In the genomic region with DNA sequence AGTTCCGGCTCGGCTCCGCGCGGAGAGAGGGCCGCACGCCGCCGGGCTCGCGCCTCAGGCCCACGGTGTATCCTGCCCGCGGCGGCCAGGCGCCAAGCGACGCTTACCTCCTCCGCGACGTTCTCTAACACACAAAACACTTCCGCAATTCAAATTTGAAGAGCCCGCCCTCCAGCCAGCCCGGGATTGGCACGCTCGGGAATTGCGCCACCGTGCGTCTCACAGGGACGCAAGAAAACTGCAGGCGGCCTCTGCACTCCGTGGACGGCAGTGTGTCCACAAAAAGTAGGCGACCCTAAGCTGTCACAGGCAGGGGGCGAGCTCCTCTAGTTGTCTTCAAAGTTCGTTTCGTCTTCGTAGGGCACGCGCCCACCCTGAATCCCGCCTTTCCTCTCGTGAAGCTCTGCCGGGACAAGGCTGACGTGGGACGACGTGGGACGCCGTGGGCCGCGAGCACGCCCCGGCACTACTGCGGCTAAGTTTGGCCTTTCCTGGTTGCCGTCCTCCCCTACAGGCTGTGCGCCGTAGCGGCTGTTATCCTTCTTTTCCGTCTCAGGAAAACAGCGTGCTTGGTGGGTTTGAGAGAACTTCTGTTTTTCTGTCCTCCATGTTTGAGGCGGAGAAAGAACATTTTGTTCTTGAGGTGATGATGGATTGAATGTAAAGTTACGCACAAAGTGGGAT, we compare ENCODE assay signal across 8 cellular contexts. TPM values are rescaled to one million over a fixed set of nuclear protein-coding genes. Genes with fewer than 3 reads are reported as not detected.
DNase-seq lines count a peak whose midpoint lies in the region; ATAC-seq and TF ChIP-seq lines count a peak whose summit lies in the region.

A gene (minus strand): TSS at position 133 of the 684 bp plus-strand sequence. CDS start 5,916 bp downstream, outside the sequence.

- H3K9me3 Mint-ChIP-seq in activated T-cell treated with anti-CD3 and anti-CD28 coated beads, Interleukin-2, amount 50 U/mL, for 24 hours, result peaks cover 13% of the 10 kb centered on the region

- H3K27ac ChIP-seq in esophagus (ENCODE audit: low read depth in 2 of 2, low read length in 1 of 2), result peak within 1 kb of the TSS; percentile 81 to 97

- peak within 1 kb of the TSS; percentile 96 for H3K27ac Mint-ChIP-seq in activated T-cell treated with anti-CD3 and anti-CD28 coated beads, Interleukin-2, amount 50 U/mL, for 24 hours

- peaks cover 22% of the 10 kb centered on the region for H3K4me1 Mint-ChIP-seq in activated T-cell treated with anti-CD3 and anti-CD28 coated beads, Interleukin-2, amount 50 U/mL, for 24 hours (ENCODE audit: low read depth)

- H3K36me3 ChIP-seq in esophagus (ENCODE audit: control insufficient read depth in 2 of 2, insufficient read depth in 2 of 2, low read length in 1 of 2), result no peaks in the 10 kb centered on the region
- H3K36me3 ChIP-seq in mucosa of stomach (ENCODE audit: control insufficient read depth, insufficient read depth, low read length), result no peaks in the 10 kb centered on the region

- H3K36me3 Mint-ChIP-seq in activated T-cell treated with anti-CD3 and anti-CD28 coated beads, Interleukin-2, amount 50 U/mL, for 24 hours (ENCODE audit: low read depth), result peaks cover 25% of the 10 kb centered on the region

- peak within 1 kb of the TSS; percentile 76 for H3K9ac ChIP-seq in mucosa of stomach (ENCODE audit: low read length)

- peaks cover 0 to 5% of the 10 kb centered on the region in 2 donors for H3K4me1 ChIP-seq in esophagus (ENCODE audit: control insufficient read depth in 2 of 2, insufficient read depth in 2 of 2, low read length in 1 of 2)
- no peaks in the 10 kb centered on the region for H3K4me1 ChIP-seq in mucosa of stomach (ENCODE audit: control insufficient read depth, insufficient read depth, low read length)

- ATAC-seq in GM21723 (IDR thresholded peaks at IDR 0.05; ENCODE audit: unreplicated experiment), result peak; percentile 86

- peak; percentile 89 for DNase-seq in DMS79 treated with DMSO at 0.1 percent for 48 hours (lab: John Stamatoyannopoulos, UW)
- peak; percentile 95 for DNase-seq in KG1 (lab: John Stamatoyannopoulos, UW)
- peak; percentile 94 for DNase-seq in activated T-cell treated with anti-CD3 and anti-CD28 coated beads, Interleukin-2, amount 50 U/mL, for 24 hours
- DNase-seq in stimulated activated CD8-positive, alpha-beta memory T cell treated with anti-CD3 and anti-CD28 coated beads, Interleukin-7, amount 100 ng/mL, for 1 hour (ENCODE audit: low read depth in 2 of 2), result peak; percentile 85 to 87

- H3K4me3 Mint-ChIP-seq in activated T-cell treated with anti-CD3 and anti-CD28 coated beads, Interleukin-2, amount 50 U/mL, for 24 hours, result peak within 1 kb of the TSS; percentile 88

- 1% methylated on average over 61 of the region's 61 CpGs for WGBS in esophagus, 2 donors

- no peaks in the 10 kb centered on the region for H3K27me3 ChIP-seq in esophagus (ENCODE audit: control insufficient read depth in 1 of 2, insufficient read depth in 2 of 2, low read length in 2 of 2)
- H3K27me3 ChIP-seq in mucosa of stomach (ENCODE audit: control insufficient read depth, insufficient read depth, low read length), result no peaks in the 10 kb centered on the region

- no peaks in the 10 kb centered on the region for H3K27me3 Mint-ChIP-seq in activated T-cell treated with anti-CD3 and anti-CD28 coated beads, Interleukin-2, amount 50 U/mL, for 24 hours

- peak within 1 kb of the TSS; percentile 78 to 95 for H3K4me3 ChIP-seq in esophagus (ENCODE audit: low read depth in 1 of 2, low read length in 2 of 2)
- H3K4me3 ChIP-seq in mucosa of stomach (ENCODE audit: low read length), result peak within 1 kb of the TSS; percentile 76

- H3K9me3 ChIP-seq in esophagus (ENCODE audit: control insufficient read depth in 2 of 2, insufficient read depth in 1 of 2, low read depth in 1 of 2, low read length in 1 of 2) (no peaks in the 10 kb centered on the region), mucosa of stomach (ENCODE audit: control insufficient read depth, low read length) (no peaks in the 10 kb centered on the region)

TF ChIP-seq in PFSK-1, 5 proteins besides CTCF, POLR2A, EP300 and RAD21:
- TF ChIP-seq POLR2AphosphoS5 (IDR thresholded peaks at IDR 0.05; ENCODE audit: low read depth, low read length) (0 out of 2 replicates have a peak, but pooled peaks have one; percentile 44), SIN3A (IDR thresholded peaks at IDR 0.05; ENCODE audit: borderline replicate concordance, insufficient read depth, low read length) (no peak), FOXP2 (optimal IDR thresholded peaks at IDR 0.05; ENCODE audit: borderline replicate concordance, extremely low read depth, extremely low read length, insufficient read depth) (peak; percentile 15), TAF1 (IDR thresholded peaks at IDR 0.05; ENCODE audit: borderline replicate concordance, insufficient read depth, low read length) (peak; percentile 15; the same call in 1 of the 2 replicates)
- TF ChIP-seq, protein P1, sequence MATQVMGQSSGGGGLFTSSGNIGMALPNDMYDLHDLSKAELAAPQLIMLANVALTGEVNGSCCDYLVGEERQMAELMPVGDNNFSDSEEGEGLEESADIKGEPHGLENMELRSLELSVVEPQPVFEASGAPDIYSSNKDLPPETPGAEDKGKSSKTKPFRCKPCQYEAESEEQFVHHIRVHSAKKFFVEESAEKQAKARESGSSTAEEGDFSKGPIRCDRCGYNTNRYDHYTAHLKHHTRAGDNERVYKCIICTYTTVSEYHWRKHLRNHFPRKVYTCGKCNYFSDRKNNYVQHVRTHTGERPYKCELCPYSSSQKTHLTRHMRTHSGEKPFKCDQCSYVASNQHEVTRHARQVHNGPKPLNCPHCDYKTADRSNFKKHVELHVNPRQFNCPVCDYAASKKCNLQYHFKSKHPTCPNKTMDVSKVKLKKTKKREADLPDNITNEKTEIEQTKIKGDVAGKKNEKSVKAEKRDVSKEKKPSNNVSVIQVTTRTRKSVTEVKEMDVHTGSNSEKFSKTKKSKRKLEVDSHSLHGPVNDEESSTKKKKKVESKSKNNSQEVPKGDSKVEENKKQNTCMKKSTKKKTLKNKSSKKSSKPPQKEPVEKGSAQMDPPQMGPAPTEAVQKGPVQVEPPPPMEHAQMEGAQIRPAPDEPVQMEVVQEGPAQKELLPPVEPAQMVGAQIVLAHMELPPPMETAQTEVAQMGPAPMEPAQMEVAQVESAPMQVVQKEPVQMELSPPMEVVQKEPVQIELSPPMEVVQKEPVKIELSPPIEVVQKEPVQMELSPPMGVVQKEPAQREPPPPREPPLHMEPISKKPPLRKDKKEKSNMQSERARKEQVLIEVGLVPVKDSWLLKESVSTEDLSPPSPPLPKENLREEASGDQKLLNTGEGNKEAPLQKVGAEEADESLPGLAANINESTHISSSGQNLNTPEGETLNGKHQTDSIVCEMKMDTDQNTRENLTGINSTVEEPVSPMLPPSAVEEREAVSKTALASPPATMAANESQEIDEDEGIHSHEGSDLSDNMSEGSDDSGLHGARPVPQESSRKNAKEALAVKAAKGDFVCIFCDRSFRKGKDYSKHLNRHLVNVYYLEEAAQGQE (IDR thresholded peaks at IDR 0.05; ENCODE audit: insufficient read depth in 1 of 2, low read depth in 2 of 2, low read length in 2 of 2), result no peak; a peak in 1 of 4 replicates

RNA-seq across cellular contexts. Expression of the gene that starts here (rescaled TPM):
- 8.0 TPM for polyA plus RNA-seq in PFSK-1 (2012; ENCODE audit: insufficient read length, low read depth)
- polyA plus RNA-seq in esophagus, result 1 to 10 TPM; 5.2 to 7.5 TPM

Comparison
In these comparisons a context has a peak if more than half of its experiments do, and no peak if none do; other contexts are left out.
1. Peak in every context shown above with its lines: DNase-seq, ATAC-seq, H3K4me3 ChIP-seq and H3K27ac ChIP-seq.